10 cellular contexts compared by ENCODE assay signal in genomic region chr7:73719806-73720169, GRCh38. TPM values are rescaled to one million over a fixed set of nuclear protein-coding genes. Genes with fewer than 3 reads are reported as not detected.
DNase-seq lines count a peak whose midpoint lies in the region; ATAC-seq and TF ChIP-seq lines count a peak whose summit lies in the region.
"Had no signal": no experiment of that assay in that cellular context is flagged by ENCODE, and none has a peak within 500 bp of the region (broad histone marks: within the 10 kb centered on the region; RNA-seq: fewer than 3 reads in every experiment).

No MANE protein-coding gene starts in this region.

- in situ Hi-C loops in Panc1 (cut with HindIII; ENCODE audit: low pct_unique_long_range_greater_than_20kb, low sequenced_read_pairs): no loop called here

- ATAC-seq in GM21381 (IDR thresholded peaks at IDR 0.05; ENCODE audit: unreplicated experiment) (peak; percentile 8), Panc1 (no peak), HG02885 (IDR thresholded peaks at IDR 0.05; ENCODE audit: poor library complexity, unreplicated experiment) (no peak), GM21390 (IDR thresholded peaks at IDR 0.05; ENCODE audit: unreplicated experiment) (no peak)

- H3K9me3 ChIP-seq in Panc1 (ENCODE audit: control insufficient read depth, insufficient read depth, low read depth, low read length) (no peaks in the 10 kb centered on the region), skeletal muscle tissue (ENCODE audit: control insufficient read depth in 3 of 3, low read length in 3 of 3) (no peaks in the 10 kb centered on the region)

- H3K4me3 ChIP-seq in Panc1 (ENCODE audit: low read depth in 2 of 2, low read length in 2 of 2) (peak overlapping the region; percentile 62 to 96), foreskin fibroblast (ENCODE audit: low read depth in 1 of 2, low read length in 2 of 2) (peak overlapping the region; percentile 39 to 59), skeletal muscle tissue (ENCODE audit: low read length in 3 of 3) (peak overlapping the region; percentile 48 to 70 (median 54))

- TF ChIP-seq CTCF in Panc1 (IDR thresholded peaks at IDR 0.05) (no peak), foreskin fibroblast (IDR thresholded peaks at IDR 0.05; ENCODE audit: low read depth, low read length) (no peak)

- peak overlapping the region in 2 of 3 donors; percentile 43 to 68 for H3K9ac ChIP-seq in skeletal muscle tissue (ENCODE audit: low read depth in 1 of 3, low read length in 3 of 3)

- POLR2A ChIA-PET in Panc1 (lab: Charles Lee): no interaction called here

- CTCF ChIA-PET in Panc1 (lab: Charles Lee): interaction anchor here (0.6 kb wide), 1 partner anchor 104 kb away, joined by 7 read pairs; no protein-coding TSS in a partner anchor

- intact Hi-C loops in Panc1 (cut with micrococcal nuclease; ENCODE audit: unreplicated experiment): no loop called here

- no peak for DNase-seq in Panc1 (ENCODE audit: low read depth, low spot score)
- no peak for DNase-seq in foreskin fibroblast
- DNase-seq in H4 (ENCODE audit: low spot score): no peak
- DNase-seq in GDM1 (lab: John Stamatoyannopoulos, UW): no peak

- H3K36me3 ChIP-seq in Panc1 (ENCODE audit: control insufficient read depth, insufficient read depth, low read length) (no peaks in the 10 kb centered on the region), skeletal muscle tissue (ENCODE audit: control insufficient read depth in 3 of 3, insufficient read depth in 3 of 3, low read length in 3 of 3) (no peaks in the 10 kb centered on the region)

- peak overlapping the region; percentile 88 for H3K27ac ChIP-seq in Panc1 (ENCODE audit: low read length)
- H3K27ac ChIP-seq in skeletal muscle tissue (ENCODE audit: low read depth, low read length): no peak overlapping the region

- peaks cover 56% of the 10 kb centered on the region for H3K4me1 ChIP-seq in Panc1 (ENCODE audit: control insufficient read depth, insufficient read depth, low read length)
- peaks cover 23 to 34% (median 26%) of the 10 kb centered on the region in 3 donors for H3K4me1 ChIP-seq in skeletal muscle tissue (ENCODE audit: control insufficient read depth in 3 of 3, insufficient read depth in 3 of 3, low read length in 3 of 3)

- BruUV-seq in Panc1 (replicated peaks; lab: Mats Ljungman, UMichigan): no TSS peak

- H3K27me3 ChIP-seq in Panc1 (ENCODE audit: control insufficient read depth, insufficient read depth, low read length) (no peaks in the 10 kb centered on the region), skeletal muscle tissue (ENCODE audit: control insufficient read depth in 3 of 3, insufficient read depth in 3 of 3, low read length in 3 of 3) (no peaks in the 10 kb centered on the region)

RNA-seq across cellular contexts. Expression of gene STX1A, which starts 0.3 kb away (rescaled TPM):
- total RNA-seq in Panc1 (2021; ENCODE audit: unreplicated experiment) (80.9 TPM), skeletal muscle tissue (8.4 TPM)
- polyA plus RNA-seq in Panc1 (2012; ENCODE audit: insufficient read length): 75.5 TPM
- total RNA-seq in H4 (2014; rRNA removed; shearing (Covaris generic)): 3.5 and 12.1 TPM in 2 replicates

RNA-seq across cellular contexts. Expression of gene ABHD11, which starts 18.8 kb away (rescaled TPM):
- total RNA-seq in Panc1 (2021; ENCODE audit: unreplicated experiment) (54.2 TPM), skeletal muscle tissue (13.6 TPM)
- 53.1 TPM for polyA plus RNA-seq in Panc1 (2012; ENCODE audit: insufficient read length)
- total RNA-seq in H4 (2014; rRNA removed; shearing (Covaris generic)): 25.8 and 37.7 TPM in 2 replicates

RNA-seq across cellular contexts. Expression of gene BUD23, which starts 36.4 kb away (rescaled TPM):
- total RNA-seq in Panc1 (2021; ENCODE audit: unreplicated experiment) (124 TPM), skeletal muscle tissue (45.4 TPM)
- polyA plus RNA-seq in Panc1 (2012; ENCODE audit: insufficient read length): 228 TPM
- 31.9 and 80.5 TPM in 2 replicates for total RNA-seq in H4 (2014; rRNA removed; shearing (Covaris generic))

RNA-seq across cellular contexts. Expression of gene DNAJC30, which starts 36.5 kb away (rescaled TPM):
- total RNA-seq in Panc1 (2021; ENCODE audit: unreplicated experiment) (11.1 TPM), skeletal muscle tissue (1.6 TPM)
- 6.5 TPM for polyA plus RNA-seq in Panc1 (2012; ENCODE audit: insufficient read length)
- 2.0 and 2.7 TPM in 2 replicates for total RNA-seq in H4 (2014; rRNA removed; shearing (Covaris generic))

RNA-seq across cellular contexts. Expression of gene CLDN3, which starts 50.3 kb away (rescaled TPM):
- total RNA-seq in Panc1 (2021; ENCODE audit: unreplicated experiment) (16.8 TPM), skeletal muscle tissue (0.52 TPM)
- 66.8 TPM for polyA plus RNA-seq in Panc1 (2012; ENCODE audit: insufficient read length)
- total RNA-seq in H4 (2014; rRNA removed; shearing (Covaris generic)): not detected in 2 replicates
- total RNA-seq: M059J, mononuclear cell had no signal
